ENCODE assay signal across 21 cellular contexts in genomic region chr13:100397627-100398026, GRCh38.
"Had no signal": no experiment of that assay in that cellular context is flagged by ENCODE, and none has a peak within 500 bp of the region (broad histone marks: within the 10 kb centered on the region; RNA-seq: fewer than 3 reads in every experiment).

No MANE protein-coding gene starts in this region.

- H3K36me3 ChIP-seq: esophagus squamous epithelium, pancreas, right lobe of liver, thoracic aorta, tibial nerve, upper lobe of left lung had no signal

- DNase-seq: cortex of kidney; effector memory CD8-positive, alpha-beta T cell; erythroblast; esophagus squamous epithelium; head of caudate nucleus; natural killer cell; occipital lobe; pancreas; right lobe of liver; small intestine; stimulated activated CD4-positive, alpha-beta T cell treated with anti-CD3 and anti-CD28 coated beads, Interleukin-15, amount 100 ng/mL, for 24 hours; stimulated activated CD4-positive, alpha-beta T cell treated with anti-CD3 and anti-CD28 coated beads, Interleukin-2, amount 100 ng/mL, for 48 hours; stimulated activated naive B cell treated with anti-CD40 and anti-IgM and Interleukin-4, amounts not matched to agents 10 μg/mL and 1 μg/mL and 100 μg/mL, for 72 hours; upper lobe of left lung had no signal

- ATAC-seq: effector memory CD8-positive, alpha-beta T cell; left lobe of liver; natural killer cell; pancreas; right lobe of liver; stimulated activated naive B cell treated with anti-CD40 and anti-IgM and Interleukin-4, amounts not matched to agents 10 μg/mL and 1 μg/mL and 100 μg/mL, for 72 hours had no signal

- H3K9me3 ChIP-seq: esophagus squamous epithelium, pancreas, right lobe of liver, thoracic aorta, tibial nerve, upper lobe of left lung had no signal

- FAIRE-seq: endometrium, frontal cortex, pancreas, small intestine, urothelium cell line had no signal

- H3K4me3 ChIP-seq: esophagus squamous epithelium, lung, pancreas, right lobe of liver, thoracic aorta, tibial nerve, upper lobe of left lung had no signal

- H3K27ac ChIP-seq: esophagus squamous epithelium, pancreas, right lobe of liver, thoracic aorta, tibial nerve, upper lobe of left lung had no signal

- H3K27me3 ChIP-seq: esophagus squamous epithelium, pancreas, right lobe of liver, tibial nerve, upper lobe of left lung had no signal
